ENCODE assay signal across 16 cellular contexts in the genomic region with DNA sequence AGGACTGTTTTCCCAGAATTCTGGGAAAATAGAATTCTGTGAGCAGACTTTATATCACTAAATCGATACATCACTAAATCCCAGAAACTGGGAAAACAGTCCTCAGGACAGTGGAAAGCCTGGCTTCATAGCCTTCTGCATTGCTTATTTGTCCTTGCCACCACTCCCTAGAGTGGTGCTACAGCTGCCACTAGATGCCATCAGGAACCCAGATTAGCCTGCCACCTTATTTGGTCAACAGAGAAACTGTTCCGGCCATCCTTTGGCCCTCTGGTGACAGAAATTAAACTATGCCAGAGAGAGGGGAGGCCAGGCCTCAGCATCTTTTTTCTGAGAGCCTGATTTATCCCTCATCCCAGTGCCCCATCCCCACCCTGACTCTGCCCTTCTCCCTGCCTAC. TPM values are rescaled to one million over a fixed set of nuclear protein-coding genes. Genes with fewer than 3 reads are reported as not detected.
DNase-seq lines count a peak whose midpoint lies in the region; ATAC-seq, FAIRE-seq and TF ChIP-seq lines count a peak whose summit lies in the region.
"Had no signal": no experiment of that assay in that cellular context is flagged by ENCODE, and none has a peak within 500 bp of the region (broad histone marks: within the 10 kb centered on the region; RNA-seq: fewer than 3 reads in every experiment).

No MANE protein-coding gene starts in this region.

- no peaks in the 10 kb centered on the region; the same call in 2 of the 3 replicates for H3K9me3 ChIP-seq in GM12878 (replicated peaks; ENCODE audit: control insufficient read depth, insufficient read depth, low read length)
- no peaks in the 10 kb centered on the region for H3K9me3 ChIP-seq in kidney (ENCODE audit: control insufficient read depth in 1 of 2, low read length in 2 of 2)
- H3K9me3 ChIP-seq: BE2C had no signal

- no peaks in the 10 kb centered on the region for H3K4me1 ChIP-seq in GM12878 (ENCODE audit: control insufficient read depth, insufficient read depth, low read length)
- no peaks in the 10 kb centered on the region for H3K4me1 ChIP-seq in kidney (ENCODE audit: control insufficient read depth in 1 of 2, insufficient read depth in 1 of 2, low read depth in 1 of 2, low read length in 2 of 2)
- H3K4me1 ChIP-seq: BE2C had no signal

- no peak overlapping the region for H3K4me3 ChIP-seq in GM12878
- H3K4me3 ChIP-seq in kidney (ENCODE audit: low read length in 2 of 2): no peak overlapping the region

- no TSS peak for BruUV-seq in GM12878 (replicated peaks; lab: Mats Ljungman, UMichigan)

- FAIRE-seq in GM12878 (lab: Jason Lieb, UNC): no peak
- no peak for FAIRE-seq in kidney (lab: Jason Lieb, UNC)
- FAIRE-seq: A204.1, GM12891, H54 had no signal

- RAD21 ChIA-PET in GM12878 (lab: Charles Lee; ENCODE audit: unreplicated experiment): no interaction called here

- POLR2A ChIA-PET in GM12878 (lab: Charles Lee): no interaction called here

- H3K9ac ChIP-seq in GM12878 (ENCODE audit: control insufficient read depth, insufficient read depth, low read length) (no peak overlapping the region), kidney (ENCODE audit: low read length in 2 of 2) (no peak overlapping the region)
- H3K9ac ChIP-seq: KMS-11 had no signal

- no peak for TF ChIP-seq RAD21 in GM12878 (IDR thresholded peaks at IDR 0.05; ENCODE audit: insufficient read depth, low read depth, low read length)

- no peaks in the 10 kb centered on the region for H3K79me2 ChIP-seq in GM12878 (ENCODE audit: control insufficient read depth, insufficient read depth, low read length)

- no peaks in the 10 kb centered on the region; the same call in 1 of the 2 replicates for H4K20me1 ChIP-seq in GM12878 (ENCODE audit: control insufficient read depth, insufficient read depth)

- ATAC-seq in GM12878: peak; percentile 49; the same call in 2 of the 3 replicates
- no peak for ATAC-seq in GM19324 (IDR thresholded peaks at IDR 0.05; ENCODE audit: low FRiP score, unreplicated experiment)

- H3K4me2 ChIP-seq in GM12878 (ENCODE audit: control insufficient read depth, insufficient read depth): no peak overlapping the region
- H3K4me2 ChIP-seq: KMS-11 had no signal

- CTCF ChIA-PET in GM12878 (lab: Yijun Ruan, JAX): interaction anchor here (1.0 to 2.8 kb wide), 2 partner anchors 23 to 75 kb away, joined by 3 to 17 read pairs; partner anchors contain the start of gene C10orf95

- no peak for TF ChIP-seq CTCF in GM12878 (IDR thresholded peaks at IDR 0.05 in 2 of 3, conservative IDR thresholded peaks at IDR 0.05 in 1 of 3; ENCODE audit: control insufficient read depth in 2 of 3, extremely low read depth in 1 of 3, insufficient read depth in 1 of 3, low read depth in 3 of 3, low read length in 3 of 3)
- TF ChIP-seq CTCF in kidney (IDR thresholded peaks at IDR 0.05; ENCODE audit: borderline replicate concordance, extremely low read depth, insufficient read depth): no peak

- H2AFZ ChIP-seq in GM12878 (ENCODE audit: control insufficient read depth, low read depth, low read length): no peak overlapping the region

- peaks cover 17 to 19% of the 10 kb centered on the region in 2 experiments for H3K36me3 ChIP-seq in GM12878 (ENCODE audit: control insufficient read depth in 2 of 2, insufficient read depth in 2 of 2, low read length in 1 of 2)
- peaks cover 42 to 58% of the 10 kb centered on the region in 2 donors for H3K36me3 ChIP-seq in kidney (ENCODE audit: control insufficient read depth in 1 of 2, insufficient read depth in 2 of 2, low read length in 2 of 2)

- DNase-seq in G401 (ENCODE audit: low spot score) (peak; percentile 37), GM12878 (ENCODE audit: low read depth, low spot score) (no peak), myocyte (ENCODE audit: low read depth) (peak; percentile 36), NCI-H146 treated with DMSO at 0.1 percent for 48 hours (lab: John Stamatoyannopoulos, UW; ENCODE audit: unreplicated experiment) (no peak), NCI-H1105 (lab: John Stamatoyannopoulos, UW) (no peak), kidney (no peak)
- DNase-seq: BE2C; CD4-positive, alpha-beta memory T cell; DMS153 had no signal

- no peak overlapping the region for H3K27ac ChIP-seq in GM12878 (ENCODE audit: control insufficient read depth, insufficient read depth)
- no peak overlapping the region for H3K27ac ChIP-seq in kidney (ENCODE audit: low read depth in 2 of 2, low read length in 2 of 2)
- H3K27ac ChIP-seq: C4-2B, KMS-11 had no signal

- in situ Hi-C loops in G401 (cut with HindIII; ENCODE audit: low sequenced_read_pairs): no loop called here
- in situ Hi-C loops in GM12878 (cut with MboI): no loop called here

- intact Hi-C loops in GM12878 (cut with micrococcal nuclease; ENCODE audit: unreplicated experiment) (no loop called here), kidney (cut with DNase I) (no loop called here)

- TF ChIP-seq EP300 in GM12878 (IDR thresholded peaks at IDR 0.05; ENCODE audit: borderline replicate concordance in 1 of 2, control insufficient read depth in 1 of 2, low read depth in 2 of 2, low read length in 2 of 2): no peak

- TF ChIP-seq POLR2A in GM12878 (IDR thresholded peaks at IDR 0.05; ENCODE audit: low read depth, low read length): no peak

- 95% methylated on average over 2 of the region's 2 CpGs for WGBS in GM12878 (ENCODE audit: insufficient coverage, insufficient replicate concordance, low lambda C conversion rate, missing lambda C conversion rate)

- SMC1A ChIA-PET in GM12878 (lab: Charles Lee; ENCODE audit: uncharacterized antibody, unreplicated experiment): no interaction called here

- H3K27me3 ChIP-seq in GM12878 (replicated peaks in 1 of 2; ENCODE audit: control insufficient read depth in 2 of 2, insufficient read depth in 2 of 2, low read length in 1 of 2): no peaks in the 10 kb centered on the region
- H3K27me3 ChIP-seq: BE2C had no signal

RNA-seq across cellular contexts. Expression of gene NFKB2, which starts 19.6 kb away (rescaled TPM):
- total RNA-seq in G401 (2014; rRNA removed; shearing (Covaris generic)): 23.3 and 23.9 TPM in 2 replicates
- total RNA-seq in GM12878 (2013; cell fraction: nucleolus; rRNA removed): 150 and 171 TPM in 2 replicates
- total RNA-seq in GM12878 (2014; rRNA removed) (108 and 111 TPM in 2 replicates), GM12878 (2014; rRNA removed; fragmentation: Illumina TruSeq; extraction: Trizol) (42.4 and 43.7 TPM in 2 replicates), GM12878 (2021) (144 and 145 TPM in 2 replicates), myocyte (43.6 and 45.0 TPM in 2 replicates), kidney (62.7 TPM)
- polyA plus RNA-seq in GM12878 (2011; ENCODE audit: low read depth): 33.4 TPM
- polyA plus RNA-seq in GM12878 (2011; rRNA removed) (62.4 and 113 TPM in 2 replicates), GM12878 (2014; fragmentation: Illumina TruSeq; extraction: Trizol) (49.9 and 56.4 TPM in 2 replicates), GM12878 (2014; fragmentation: Nextera tagmentation; extraction: Ambion mirVana) (1 to 10 TPM in 1 of 2 experiments, under 1 TPM in 1; 0.56 to 1.3 TPM), GM12878 (2014; rRNA removed) (109 and 119 TPM in 2 replicates), GM12878 (2016; fragmentation: Nextera tagmentation; extraction: Ambion mirVana) (10 to 100 TPM; 31.4 to 32.0 TPM), kidney (ENCODE audit: insufficient read depth, low read depth, low replicate concordance) (14.0 TPM)
- polyA plus RNA-seq in GM12878 (2011; cell fraction: cytosol; rRNA removed): 110 and 124 TPM in 2 replicates
- 571 and 613 TPM in 2 replicates for polyA plus RNA-seq in GM12878 (2011; cell fraction: nucleus; rRNA removed)
- 106 and 129 TPM in 2 replicates for polyA plus RNA-seq in GM12878 (2012)
- 60.3 and 69.0 TPM in 2 replicates for polyA minus RNA-seq in GM12878 (2011; rRNA and poly(A)+ RNA removed)
- polyA minus RNA-seq in GM12878 (2011; cell fraction: cytosol; rRNA and poly(A)+ RNA removed): 39.0 and 44.4 TPM in 2 replicates
- 74.0 and 110 TPM in 2 replicates for polyA minus RNA-seq in GM12878 (2011; cell fraction: nucleus; rRNA and poly(A)+ RNA removed)
- polyA plus RNA-seq in myocyte (2012): 26.4 TPM

RNA-seq across cellular contexts. Expression of gene PSD, which starts 42.7 kb away (rescaled TPM):
- total RNA-seq in G401 (2014; rRNA removed; shearing (Covaris generic)): 3.1 and 7.9 TPM in 2 replicates
- total RNA-seq in GM12878 (2013; cell fraction: nucleolus; rRNA removed): 0.83 and 1.1 TPM in 2 replicates
- total RNA-seq in GM12878 (2014; rRNA removed): 0.11 and 0.27 TPM in 2 replicates
- total RNA-seq in GM12878 (2014; rRNA removed; fragmentation: Illumina TruSeq; extraction: Trizol): 0.09 and 0.18 TPM in 2 replicates
- total RNA-seq in GM12878 (2021): 0.16 and 0.56 TPM in 2 replicates
- 0.41 TPM for polyA plus RNA-seq in GM12878 (2011; ENCODE audit: low read depth)
- polyA plus RNA-seq in GM12878 (2011; rRNA removed): 0.41 and 0.55 TPM in 2 replicates
- 0.43 and 0.57 TPM in 2 replicates for polyA plus RNA-seq in GM12878 (2011; cell fraction: cytosol; rRNA removed)
- 3.5 and 3.8 TPM in 2 replicates for polyA plus RNA-seq in GM12878 (2011; cell fraction: nucleus; rRNA removed)
- polyA plus RNA-seq in GM12878 (2012): 2.1 and 2.8 TPM in 2 replicates
- 0.16 TPM in 1 of 2 replicates, not detected in the other for polyA plus RNA-seq in GM12878 (2014; fragmentation: Illumina TruSeq; extraction: Trizol)
- not detected for polyA plus RNA-seq in GM12878 (2014; fragmentation: Nextera tagmentation; extraction: Ambion mirVana)
- 0.25 and 0.77 TPM in 2 replicates for polyA plus RNA-seq in GM12878 (2014; rRNA removed)
- 1 to 10 TPM; 1.7 to 2.0 TPM for polyA plus RNA-seq in GM12878 (2016; fragmentation: Nextera tagmentation; extraction: Ambion mirVana)
- 0.93 and 0.95 TPM in 2 replicates for polyA minus RNA-seq in GM12878 (2011; rRNA and poly(A)+ RNA removed)
- not detected in 2 replicates for polyA minus RNA-seq in GM12878 (2011; cell fraction: cytosol; rRNA and poly(A)+ RNA removed)
- polyA minus RNA-seq in GM12878 (2011; cell fraction: nucleus; rRNA and poly(A)+ RNA removed): 1.1 TPM in 2 replicates
- 0.10 and 0.32 TPM in 2 replicates for total RNA-seq in myocyte
- 2.7 TPM for polyA plus RNA-seq in myocyte (2012)
- total RNA-seq in kidney: 2.2 TPM
- 1.2 TPM for polyA plus RNA-seq in kidney (ENCODE audit: insufficient read depth, low read depth, low replicate concordance)
- total RNA-seq: HT1080 had no signal

RNA-seq across cellular contexts. Expression of gene FBXL15, which starts 44.8 kb away (rescaled TPM):
- total RNA-seq in G401 (2014; rRNA removed; shearing (Covaris generic)): 29.9 and 32.1 TPM in 2 replicates
- total RNA-seq in GM12878 (2013; cell fraction: nucleolus; rRNA removed): 2.2 TPM in 2 replicates
- total RNA-seq in GM12878 (2014; rRNA removed) (13.8 and 14.4 TPM in 2 replicates), GM12878 (2014; rRNA removed; fragmentation: Illumina TruSeq; extraction: Trizol) (1.8 and 1.9 TPM in 2 replicates), GM12878 (2021) (13.5 and 14.7 TPM in 2 replicates), myocyte (17.3 and 22.4 TPM in 2 replicates), kidney (17.9 TPM)
- 2.1 TPM for polyA plus RNA-seq in GM12878 (2011; ENCODE audit: low read depth)
- polyA plus RNA-seq in GM12878 (2011; rRNA removed) (1.3 and 3.1 TPM in 2 replicates), GM12878 (2014; fragmentation: Illumina TruSeq; extraction: Trizol) (0.11 and 0.54 TPM in 2 replicates), GM12878 (2014; fragmentation: Nextera tagmentation; extraction: Ambion mirVana) (under 1 TPM; 0.13 to 0.66 TPM), GM12878 (2014; rRNA removed) (12.6 and 15.3 TPM in 2 replicates), GM12878 (2016; fragmentation: Nextera tagmentation; extraction: Ambion mirVana) (10 to 100 TPM; 19.5 to 21.3 TPM), kidney (ENCODE audit: insufficient read depth, low read depth, low replicate concordance) (28.0 TPM)
- polyA plus RNA-seq in GM12878 (2011; cell fraction: cytosol; rRNA removed): 9.5 and 16.7 TPM in 2 replicates
- polyA plus RNA-seq in GM12878 (2011; cell fraction: nucleus; rRNA removed): 24.6 and 34.7 TPM in 2 replicates
- 5.9 and 7.7 TPM in 2 replicates for polyA plus RNA-seq in GM12878 (2012)
- polyA minus RNA-seq in GM12878 (2011; rRNA and poly(A)+ RNA removed): 0.73 and 1.8 TPM in 2 replicates
- polyA minus RNA-seq in GM12878 (2011; cell fraction: cytosol; rRNA and poly(A)+ RNA removed): 2.9 TPM in 2 replicates
- polyA minus RNA-seq in GM12878 (2011; cell fraction: nucleus; rRNA and poly(A)+ RNA removed): 3.0 and 3.5 TPM in 2 replicates
- 11.7 TPM for polyA plus RNA-seq in myocyte (2012)

RNA-seq across cellular contexts. Expression of gene CUEDC2, which starts 56.5 kb away (rescaled TPM):
- total RNA-seq in G401 (2014; rRNA removed; shearing (Covaris generic)): 133 and 209 TPM in 2 replicates
- total RNA-seq in GM12878 (2013; cell fraction: nucleolus; rRNA removed): 12.4 and 13.3 TPM in 2 replicates
- total RNA-seq in GM12878 (2014; rRNA removed) (66.5 and 67.6 TPM in 2 replicates), GM12878 (2014; rRNA removed; fragmentation: Illumina TruSeq; extraction: Trizol) (47.8 and 49.6 TPM in 2 replicates), GM12878 (2021) (82.5 and 85.5 TPM in 2 replicates), myocyte (73.3 and 93.3 TPM in 2 replicates), kidney (50.9 TPM)
- 23.2 TPM for polyA plus RNA-seq in GM12878 (2011; ENCODE audit: low read depth)
- polyA plus RNA-seq in GM12878 (2011; rRNA removed) (21.7 and 31.5 TPM in 2 replicates), GM12878 (2014; fragmentation: Illumina TruSeq; extraction: Trizol) (34.4 and 84.2 TPM in 2 replicates), GM12878 (2014; fragmentation: Nextera tagmentation; extraction: Ambion mirVana) (10 to 100 TPM; 20.4 to 45.2 TPM), GM12878 (2014; rRNA removed) (75.9 and 88.0 TPM in 2 replicates), GM12878 (2016; fragmentation: Nextera tagmentation; extraction: Ambion mirVana) (100 to 1,000 TPM; 116 to 121 TPM), kidney (ENCODE audit: insufficient read depth, low read depth, low replicate concordance) (117 TPM)
- polyA plus RNA-seq in GM12878 (2011; cell fraction: cytosol; rRNA removed): 88.8 and 91.7 TPM in 2 replicates
- polyA plus RNA-seq in GM12878 (2011; cell fraction: nucleus; rRNA removed): 81.7 and 82.8 TPM in 2 replicates
- 53.7 and 56.5 TPM in 2 replicates for polyA plus RNA-seq in GM12878 (2012)
- 8.9 and 26.7 TPM in 2 replicates for polyA minus RNA-seq in GM12878 (2011; rRNA and poly(A)+ RNA removed)
- 10.2 and 11.4 TPM in 2 replicates for polyA minus RNA-seq in GM12878 (2011; cell fraction: cytosol; rRNA and poly(A)+ RNA removed)
- polyA minus RNA-seq in GM12878 (2011; cell fraction: nucleus; rRNA and poly(A)+ RNA removed): 7.9 and 8.4 TPM in 2 replicates
- 83.8 TPM for polyA plus RNA-seq in myocyte (2012)

Comparison
In these comparisons a context has a peak if more than half of its experiments do, and no peak if none do; other contexts are left out.
1. DNase-seq: peak in G401 (single experiment) and myocyte (single experiment); none in GM12878 (single experiment), NCI-H146 treated with DMSO at 0.1 percent for 48 hours (single experiment), NCI-H1105 (single experiment) and kidney (single experiment).